Comparison of ENCODE assay signal across 8 cellular contexts in the genomic region with DNA sequence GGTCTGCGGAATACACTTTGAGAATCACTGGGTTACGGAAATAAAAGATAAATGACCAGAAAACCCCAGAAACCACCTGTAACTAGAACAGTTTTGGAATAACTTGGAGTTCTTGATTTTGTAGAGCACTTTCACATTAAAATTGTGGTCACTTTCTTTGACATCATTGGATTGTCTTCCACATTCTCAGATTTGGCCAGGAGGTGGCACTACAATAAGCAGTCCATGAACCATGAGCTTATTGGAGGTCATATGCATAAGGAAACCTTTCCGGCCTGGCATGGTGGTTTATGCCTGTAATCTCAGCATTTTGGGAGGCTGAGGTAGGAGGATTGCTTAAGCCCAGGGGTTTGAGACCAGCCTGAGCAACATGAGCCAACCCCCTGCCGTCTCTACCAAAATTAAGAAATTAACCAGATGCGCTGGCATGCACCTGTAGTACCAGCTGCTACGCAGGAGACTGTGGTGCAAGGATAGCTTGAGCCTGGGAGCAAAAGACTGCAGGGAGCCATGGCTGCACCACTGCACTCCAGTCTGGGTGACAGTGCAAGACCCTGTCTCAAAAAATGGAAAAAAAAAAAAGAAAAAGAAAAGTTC.
A peak's percentile ranks its signal among the peaks of the same experiment; 100 is the strongest.
DNase-seq lines count a peak whose midpoint lies in the region; ATAC-seq and TF ChIP-seq lines count a peak whose summit lies in the region.

No MANE protein-coding gene starts in this region.

- no peak overlapping the region for H3K4me2 ChIP-seq in GM23248 (ENCODE audit: unreplicated experiment)

- intact Hi-C loops in activated T-helper 2 cell treated with anti-CD3 and anti-CD28 coated beads, Interferon-gamma antibody, Interleukin-2, Interleukin-4, amounts not matched to agents 10 μg/mL and 5 μg/mL and 100 μg/mL, durations not matched to agents 14 hours and 24 hours and 36 hours (cut with micrococcal nuclease) = no loop called here

- H3K27ac Mint-ChIP-seq in activated T-helper 2 cell treated with anti-CD3 and anti-CD28 coated beads, Interferon-gamma antibody, Interleukin-2, Interleukin-4, amounts not matched to agents 10 μg/mL and 5 μg/mL and 100 μg/mL, durations not matched to agents 14 hours and 24 hours and 36 hours = no peak overlapping the region

- no peaks in the 10 kb centered on the region for H3K36me3 Mint-ChIP-seq in activated T-helper 2 cell treated with anti-CD3 and anti-CD28 coated beads, Interferon-gamma antibody, Interleukin-2, Interleukin-4, amounts not matched to agents 10 μg/mL and 5 μg/mL and 100 μg/mL, durations not matched to agents 14 hours and 24 hours and 36 hours (ENCODE audit: low read depth)

- H3K4me3 ChIP-seq in GM23248 (no peak overlapping the region), NB4 (ENCODE audit: low read depth, low read length) (no peak overlapping the region)

- peak; percentile 29 to 34 for DNase-seq in SHP77 (lab: John Stamatoyannopoulos, UW)
- no peak for DNase-seq in SHP77 treated with DMSO at 0.1 percent for 48 hours (lab: John Stamatoyannopoulos, UW)
- peak; percentile 62 for DNase-seq in GM23248
- peak; percentile 51 for DNase-seq in NB4 (ENCODE audit: low read depth)
- DNase-seq in activated T-helper 2 cell treated with anti-CD3 and anti-CD28 coated beads, Interferon-gamma antibody, Interleukin-2, Interleukin-4, amounts not matched to agents 10 μg/mL and 5 μg/mL and 100 μg/mL, durations not matched to agents 14 hours and 24 hours and 36 hours (ENCODE audit: low spot score) = peak; percentile 11
- peak; percentile 3 for DNase-seq in iPS DF 19.7 (ENCODE audit: low read depth, low spot score)
- peak in 2 of 3 experiments; percentile 6 to 11 for DNase-seq in stimulated activated CD4-positive, alpha-beta T cell treated with anti-CD3 and anti-CD28 coated beads, TNF-alpha, amount 100 ng/mL, for 24 hours (ENCODE audit: low read depth in 3 of 3)

- no peak overlapping the region for H3K4me3 Mint-ChIP-seq in activated T-helper 2 cell treated with anti-CD3 and anti-CD28 coated beads, Interferon-gamma antibody, Interleukin-2, Interleukin-4, amounts not matched to agents 10 μg/mL and 5 μg/mL and 100 μg/mL, durations not matched to agents 14 hours and 24 hours and 36 hours (ENCODE audit: low read depth)

- H4K20me1 ChIP-seq in GM23248 (ENCODE audit: insufficient read depth) = no peaks in the 10 kb centered on the region

- no peaks in the 10 kb centered on the region for H3K9me3 ChIP-seq in GM23248 (ENCODE audit: low read depth)

- H3K4me1 Mint-ChIP-seq in activated T-helper 2 cell treated with anti-CD3 and anti-CD28 coated beads, Interferon-gamma antibody, Interleukin-2, Interleukin-4, amounts not matched to agents 10 μg/mL and 5 μg/mL and 100 μg/mL, durations not matched to agents 14 hours and 24 hours and 36 hours (ENCODE audit: low read depth) = no peaks in the 10 kb centered on the region

- no peak overlapping the region for H2AFZ ChIP-seq in GM23248

- no peaks in the 10 kb centered on the region for H3K4me1 ChIP-seq in GM23248 (ENCODE audit: insufficient read depth)

- ATAC-seq in GM21737 (IDR thresholded peaks at IDR 0.05; ENCODE audit: unreplicated experiment) = no peak

- H3K79me2 ChIP-seq in GM23248 (ENCODE audit: insufficient read depth) = no peaks in the 10 kb centered on the region

- H3K27me3 ChIP-seq in GM23248 (replicated peaks; ENCODE audit: insufficient read depth) = 0 out of 2 replicates have a peak, but pooled peaks cover 3% of the 10 kb centered on the region

- no peaks in the 10 kb centered on the region for H3F3A ChIP-seq in GM23248 (ENCODE audit: insufficient read depth)

- peaks cover 4% of the 10 kb centered on the region for H3K27me3 Mint-ChIP-seq in activated T-helper 2 cell treated with anti-CD3 and anti-CD28 coated beads, Interferon-gamma antibody, Interleukin-2, Interleukin-4, amounts not matched to agents 10 μg/mL and 5 μg/mL and 100 μg/mL, durations not matched to agents 14 hours and 24 hours and 36 hours (ENCODE audit: low read depth)

- H3K9me3 Mint-ChIP-seq in activated T-helper 2 cell treated with anti-CD3 and anti-CD28 coated beads, Interferon-gamma antibody, Interleukin-2, Interleukin-4, amounts not matched to agents 10 μg/mL and 5 μg/mL and 100 μg/mL, durations not matched to agents 14 hours and 24 hours and 36 hours = no peaks in the 10 kb centered on the region

- no peaks in the 10 kb centered on the region for H3K36me3 ChIP-seq in GM23248 (ENCODE audit: low read depth)

- TF ChIP-seq POLR2A in NB4 (IDR thresholded peaks at IDR 0.05; ENCODE audit: extremely low read depth, insufficient read length) = no peak

- H3K9ac ChIP-seq in GM23248 = no peak overlapping the region

- H3K27ac ChIP-seq in GM23248 = no peak overlapping the region

- H3K9me2 ChIP-seq in GM23248 (ENCODE audit: insufficient read depth) = no peaks in the 10 kb centered on the region

- peak; percentile 70 for TF ChIP-seq CTCF in NB4 (IDR thresholded peaks at IDR 0.05; ENCODE audit: low read depth, low read length)

- in situ Hi-C loops in GM23248 (cut with MboI) = no loop called here

- WGBS in GM23248 (ENCODE audit: low coverage in 1 of 2, low lambda C conversion rate in 2 of 2, missing lambda C conversion rate in 2 of 2), 2 experiments = 55 to 59% methylated on average over 6 of the region's 6 CpGs
